24 cellular contexts compared by ENCODE assay signal in the genomic region with DNA sequence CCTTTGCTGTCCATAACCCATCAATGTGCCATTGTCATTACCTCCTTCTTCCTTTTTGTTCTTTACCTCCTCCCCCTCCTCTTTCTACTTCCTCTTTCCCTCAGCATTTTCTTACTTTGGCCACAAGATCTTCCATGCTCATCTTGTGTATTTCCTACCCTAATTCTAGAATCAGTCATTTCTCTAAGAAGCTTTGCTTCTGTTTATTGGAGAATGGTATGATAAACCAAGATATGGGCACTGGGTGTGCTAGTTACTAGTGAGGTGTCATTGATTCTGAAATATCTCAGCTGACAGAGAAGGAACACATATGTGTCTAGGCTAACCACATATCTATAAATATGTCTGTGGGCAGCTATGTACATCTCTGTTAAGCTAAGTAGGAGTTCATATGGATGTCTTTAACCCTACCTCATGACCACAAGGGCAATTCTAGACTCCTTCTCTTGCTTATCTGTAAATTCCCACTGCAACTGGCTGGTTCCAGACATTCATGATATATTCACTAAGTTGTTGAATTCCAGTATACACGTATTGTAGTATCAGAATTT.
DNase-seq lines count a peak whose midpoint lies in the region; ATAC-seq and TF ChIP-seq lines count a peak whose summit lies in the region.
"Had no signal": no experiment of that assay in that cellular context is flagged by ENCODE, and none has a peak within 500 bp of the region (broad histone marks: within the 10 kb centered on the region; RNA-seq: fewer than 3 reads in every experiment).

No MANE protein-coding gene starts in this region.

- POLR2A ChIA-PET in MCF 10A (lab: Yijun Ruan, JAX): interaction anchor here (0.7 kb wide), 1 partner anchor 531 kb away, joined by 4 read pairs; no protein-coding TSS in a partner anchor

- in situ Hi-C loops in KBM-7 (cut with MboI; ENCODE audit: low pct_unique_long_range_greater_than_20kb, low sequenced_read_pairs): no loop called here

- no peak overlapping the region for H3K27ac ChIP-seq in SU-DHL-6 (ENCODE audit: low read depth, low read length)
- H3K27ac ChIP-seq: left lung, Peyer's patch, spleen, VCaP had no signal

- no peaks in the 10 kb centered on the region for H3K27me3 ChIP-seq in SU-DHL-6 (ENCODE audit: low read length)
- H3K27me3 ChIP-seq: left lung, Peyer's patch, spleen had no signal

- no peaks in the 10 kb centered on the region for H3K36me3 ChIP-seq in SU-DHL-6 (ENCODE audit: low read length)
- H3K36me3 ChIP-seq: left lung, Peyer's patch, spleen had no signal

- no peaks in the 10 kb centered on the region for H3K9me3 ChIP-seq in SU-DHL-6 (ENCODE audit: insufficient read depth, low read length)
- H3K9me3 ChIP-seq: left lung, Peyer's patch had no signal

- H3K4me3 Mint-ChIP-seq in MCF 10A (ENCODE audit: unreplicated experiment): no peak overlapping the region
- H3K4me3 Mint-ChIP-seq: activated naive CD8-positive, alpha-beta T cell treated with anti-CD3 and anti-CD28 coated beads, Interleukin-2, amount 50 U/mL, for 24 hours; activated T-cell treated with anti-CD3 and anti-CD28 coated beads, Interleukin-2, amount 50 U/mL, for 24 hours; brain; CD14-positive monocyte had no signal

- no peaks in the 10 kb centered on the region for H3K79me2 ChIP-seq in SU-DHL-6 (ENCODE audit: insufficient read depth, low read length)

- no TSS peak for BruUV-seq in MCF 10A (replicated peaks; lab: Mats Ljungman, UMichigan)

- intact Hi-C loops in MCF 10A (cut with micrococcal nuclease) (no loop called here), cardiac septum (cut with DNase I) (no loop called here)

- peak overlapping the region; percentile 7 for H3K4me2 ChIP-seq in SU-DHL-6 (ENCODE audit: low read depth, low read length, poor library complexity, severe bottlenecking)

- H3K36me3 Mint-ChIP-seq in MCF 10A (ENCODE audit: insufficient read depth, unreplicated experiment): no peaks in the 10 kb centered on the region
- H3K36me3 Mint-ChIP-seq: brain, CD14-positive monocyte had no signal

- no peak overlapping the region for H3K27ac Mint-ChIP-seq in MCF 10A (ENCODE audit: low read depth, unreplicated experiment)
- H3K27ac Mint-ChIP-seq: activated naive CD8-positive, alpha-beta T cell treated with anti-CD3 and anti-CD28 coated beads, Interleukin-2, amount 50 U/mL, for 24 hours; activated T-cell treated with anti-CD3 and anti-CD28 coated beads, Interleukin-2, amount 50 U/mL, for 24 hours; brain; CD14-positive monocyte had no signal

- H2AFZ ChIP-seq in SU-DHL-6 (ENCODE audit: low read depth, low read length, severe bottlenecking): no peak overlapping the region

- peaks cover 17% of the 10 kb centered on the region for H3K4me1 Mint-ChIP-seq in MCF 10A (ENCODE audit: insufficient read depth, unreplicated experiment)
- H3K4me1 Mint-ChIP-seq: activated naive CD8-positive, alpha-beta T cell treated with anti-CD3 and anti-CD28 coated beads, Interleukin-2, amount 50 U/mL, for 24 hours; brain; CD14-positive monocyte had no signal

- no peaks in the 10 kb centered on the region for H4K20me1 ChIP-seq in SU-DHL-6 (ENCODE audit: low read depth, low read length)

- no peak for ATAC-seq in GM19467 (IDR thresholded peaks at IDR 0.05; ENCODE audit: unreplicated experiment)
- ATAC-seq: activated naive CD8-positive, alpha-beta T cell treated with anti-CD3 and anti-CD28 coated beads, Interleukin-2, amount 50 U/mL, for 24 hours; left lung; right cardiac atrium had no signal

- CTCF ChIA-PET in MCF 10A (lab: Yijun Ruan, JAX): interaction anchor here (1.8 kb wide), 1 partner anchor 11 kb away, joined by 7 read pairs; no protein-coding TSS in a partner anchor

- H3F3A ChIP-seq in SU-DHL-6 (ENCODE audit: insufficient read depth): no peaks in the 10 kb centered on the region

- DNase-seq in KBM-7 (peak; percentile 77), NOMO-1 (lab: John Stamatoyannopoulos, UW; ENCODE audit: unreplicated experiment in 2 of 2) (peak; percentile 75 to 97), ureter (ENCODE audit: low spot score) (no peak), MCF 10A (ENCODE audit: unreplicated experiment) (no peak), cardiac septum (ENCODE audit: low spot score) (no peak)
- DNase-seq: activated CD4-positive, alpha-beta T cell treated with anti-CD3 and anti-CD28 coated beads for 4 hours; activated gamma-delta T cell treated with Interleukin-2 at 50 U/mL for 16 hours; activated naive CD8-positive, alpha-beta T cell treated with anti-CD3 and anti-CD28 coated beads, Interleukin-2, amount 50 U/mL, for 24 hours; activated T-cell treated with anti-CD3 and anti-CD28 coated beads, Interleukin-2, amount 50 U/mL, for 24 hours; glutamatergic neuron; GOT3; left lung; NCI-H1436; NCI-H446 treated with DMSO at 0.1 percent for 48 hours; Peyer's patch; right cardiac atrium; SHP77 treated with DMSO at 0.1 percent for 48 hours; spleen; trophoblast cell had no signal

- no peak overlapping the region for H3K9ac ChIP-seq in SU-DHL-6 (ENCODE audit: low read length)

- no peaks in the 10 kb centered on the region for H3K27me3 Mint-ChIP-seq in MCF 10A (ENCODE audit: insufficient read depth, unreplicated experiment)
- H3K27me3 Mint-ChIP-seq: activated naive CD8-positive, alpha-beta T cell treated with anti-CD3 and anti-CD28 coated beads, Interleukin-2, amount 50 U/mL, for 24 hours; activated T-cell treated with anti-CD3 and anti-CD28 coated beads, Interleukin-2, amount 50 U/mL, for 24 hours had no signal

- TF ChIP-seq CTCF in SU-DHL-6 (IDR thresholded peaks at IDR 0.05; ENCODE audit: insufficient read depth, low read length, poor library complexity, severe bottlenecking) (no peak), MCF 10A (IDR thresholded peaks at IDR 0.05; ENCODE audit: unreplicated experiment) (no peak)

- H3K4me3 ChIP-seq in SU-DHL-6 (ENCODE audit: insufficient read depth, low read length, poor library complexity, severe bottlenecking): no peak overlapping the region
- H3K4me3 ChIP-seq: left lung, Peyer's patch, spleen had no signal

- no peaks in the 10 kb centered on the region for H3K9me3 Mint-ChIP-seq in MCF 10A (ENCODE audit: unreplicated experiment)
- H3K9me3 Mint-ChIP-seq: brain had no signal

- no peaks in the 10 kb centered on the region for H3K9me2 ChIP-seq in SU-DHL-6 (replicated peaks; ENCODE audit: insufficient read depth, low read length)

Comparison
In these comparisons a context has a peak if more than half of its experiments do, and no peak if none do; other contexts are left out.
1. DNase-seq: peak in KBM-7 (single experiment) and NOMO-1 (2 of 2); none in ureter (single experiment), MCF 10A (single experiment) and cardiac septum (single experiment).